In genomic region chr12:26271889-26272492, GRCh38 we compare ENCODE assay signal across 1 cellular context.
TF ChIP-seq lines count a peak whose summit lies in the region.

No MANE protein-coding gene starts in this region.

TF ChIP-seq in GM23338, 12 proteins besides CTCF, POLR2A, EP300 and RAD21 (continued from another document):
- TF ChIP-seq REST (IDR thresholded peaks at IDR 0.05; ENCODE audit: unreplicated experiment) = no peak
- no peak for TF ChIP-seq ZNF331 (CRISPR knock-in tag; IDR thresholded peaks at IDR 0.05; ENCODE audit: low read depth)
- no peak for TF ChIP-seq ZNF114 (CRISPR knock-in tag; IDR thresholded peaks at IDR 0.05)
- no peak for TF ChIP-seq JUNB (IDR thresholded peaks at IDR 0.05; ENCODE audit: unreplicated experiment)
- TF ChIP-seq, protein P1, sequence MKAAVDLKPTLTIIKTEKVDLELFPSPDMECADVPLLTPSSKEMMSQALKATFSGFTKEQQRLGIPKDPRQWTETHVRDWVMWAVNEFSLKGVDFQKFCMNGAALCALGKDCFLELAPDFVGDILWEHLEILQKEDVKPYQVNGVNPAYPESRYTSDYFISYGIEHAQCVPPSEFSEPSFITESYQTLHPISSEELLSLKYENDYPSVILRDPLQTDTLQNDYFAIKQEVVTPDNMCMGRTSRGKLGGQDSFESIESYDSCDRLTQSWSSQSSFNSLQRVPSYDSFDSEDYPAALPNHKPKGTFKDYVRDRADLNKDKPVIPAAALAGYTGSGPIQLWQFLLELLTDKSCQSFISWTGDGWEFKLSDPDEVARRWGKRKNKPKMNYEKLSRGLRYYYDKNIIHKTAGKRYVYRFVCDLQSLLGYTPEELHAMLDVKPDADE (IDR thresholded peaks at IDR 0.05) = no peak
